ENCODE assay signal across 8 cellular contexts in the genomic region with DNA sequence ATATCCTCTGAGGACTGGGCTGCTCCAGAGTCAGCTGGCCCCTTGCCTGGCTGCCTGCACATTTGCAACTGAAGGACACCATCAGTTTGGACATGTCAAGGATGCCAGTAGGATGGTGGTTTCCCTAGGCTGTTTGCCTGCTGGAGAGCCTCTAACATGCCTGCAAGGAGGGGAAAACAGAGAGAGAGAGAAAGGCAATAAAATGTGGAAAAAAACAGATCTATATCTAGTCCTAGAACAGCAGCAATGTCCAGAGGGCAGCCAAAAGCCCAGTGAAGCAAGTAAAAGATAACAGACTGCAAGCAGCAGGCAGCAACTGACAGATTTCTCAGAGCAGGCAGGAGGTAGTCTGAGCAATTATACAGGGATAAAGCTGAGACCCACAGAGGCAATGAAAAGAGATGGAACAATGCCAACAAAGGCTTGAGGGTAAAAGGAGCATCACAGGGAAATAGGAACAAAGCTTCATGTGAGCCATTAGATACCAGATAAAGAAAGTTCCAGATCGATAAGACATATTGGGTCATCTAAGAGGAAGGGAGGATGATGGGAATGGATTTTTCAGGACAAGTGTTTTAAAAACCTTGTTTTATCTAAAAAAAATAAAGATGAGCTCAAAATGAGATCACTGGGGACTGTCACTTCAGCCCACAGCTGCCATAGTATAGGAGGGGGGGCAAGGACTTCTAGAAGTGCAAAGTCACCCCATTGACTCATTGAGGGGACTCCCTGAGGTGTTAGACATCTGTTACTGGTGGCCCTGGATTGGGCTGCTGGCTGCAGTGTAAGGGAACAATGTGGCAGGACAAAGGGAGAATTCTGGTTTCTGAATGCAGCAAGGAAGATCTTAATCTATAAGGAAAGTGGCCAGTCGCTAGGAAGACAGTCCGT. TPM values are rescaled to one million over a fixed set of nuclear protein-coding genes. Genes with fewer than 3 reads are reported as not detected.
DNase-seq lines count a peak whose midpoint lies in the region; ATAC-seq and TF ChIP-seq lines count a peak whose summit lies in the region.

No MANE protein-coding gene starts in this region.

- no peak overlapping the region for H4K12ac ChIP-seq in trophoblast cell (ENCODE audit: low read depth, low read length)

- H4K91ac ChIP-seq in trophoblast cell (ENCODE audit: low read depth, low read length), result no peak overlapping the region

- no peak overlapping the region for H3K27ac ChIP-seq in colonic mucosa
- peak overlapping the region; percentile 51 for H3K27ac ChIP-seq in trophoblast cell (ENCODE audit: low read depth, low read length)

- no peak overlapping the region for H3K14ac ChIP-seq in trophoblast cell (ENCODE audit: low read length)

- H3K4me3 ChIP-seq in colonic mucosa (no peak overlapping the region), trophoblast cell (ENCODE audit: low read depth, low read length) (no peak overlapping the region)

- H2BK120ac ChIP-seq in trophoblast cell (ENCODE audit: insufficient read depth, low read length, poor library complexity), result no peak overlapping the region

- H3K23ac ChIP-seq in trophoblast cell (ENCODE audit: low read length), result no peak overlapping the region

- no peak overlapping the region for H2AFZ ChIP-seq in trophoblast cell (ENCODE audit: insufficient read depth, low read length, poor library complexity)

- no peaks in the 10 kb centered on the region for H3K79me2 ChIP-seq in trophoblast cell (ENCODE audit: control insufficient read depth, insufficient read depth, low read length, poor library complexity)

- H3K4me2 ChIP-seq in trophoblast cell (ENCODE audit: low read length), result no peak overlapping the region

- H3K36me3 ChIP-seq in colonic mucosa (no peaks in the 10 kb centered on the region), trophoblast cell (ENCODE audit: control insufficient read depth in 1 of 2, insufficient read depth in 2 of 2, low read length in 2 of 2) (no peaks in the 10 kb centered on the region)

- no peak for TF ChIP-seq CTCF in colonic mucosa (IDR thresholded peaks at IDR 0.05)

- no peak overlapping the region for H2BK5ac ChIP-seq in trophoblast cell (ENCODE audit: low read depth, low read length, poor library complexity)

- H2AK5ac ChIP-seq in trophoblast cell (ENCODE audit: low read length), result no peak overlapping the region

- no peak for ATAC-seq in HG03095 (IDR thresholded peaks at IDR 0.05; ENCODE audit: unreplicated experiment)

- peak; percentile 95 for DNase-seq in G401 (ENCODE audit: low spot score)
- peak; percentile 57 for DNase-seq in NCI-H2196 (lab: John Stamatoyannopoulos, UW; ENCODE audit: unreplicated experiment)
- DNase-seq in colonic mucosa, result peak; percentile 48
- DNase-seq in trophoblast cell, result peak in 1 of 2 donors; percentile 19
- no peak for DNase-seq in dedifferentiated amniotic fluid mesenchymal stem cell (ENCODE audit: extremely low spot score)
- no peak for DNase-seq in amygdala (lab: John Stamatoyannopoulos, UW)
- no peak for DNase-seq in hippocampal formation (lab: John Stamatoyannopoulos, UW)

- H3K9ac ChIP-seq in colonic mucosa (ENCODE audit: low read depth in 2 of 2, low read length in 2 of 2) (peak overlapping the region in 1 of 2 donors; percentile 30), trophoblast cell (ENCODE audit: low read length) (no peak overlapping the region)

- no peak overlapping the region for H3K18ac ChIP-seq in trophoblast cell (ENCODE audit: low read length)

- no peak overlapping the region for H3K4ac ChIP-seq in trophoblast cell (ENCODE audit: low read depth, low read length)

- in situ Hi-C loops in G401 (cut with HindIII; ENCODE audit: low sequenced_read_pairs), result no loop called here

- no peaks in the 10 kb centered on the region for H3K27me3 ChIP-seq in colonic mucosa
- no peaks in the 10 kb centered on the region for H3K27me3 ChIP-seq in trophoblast cell (ENCODE audit: insufficient read depth, low read length)

- no peak overlapping the region for H2BK12ac ChIP-seq in trophoblast cell (ENCODE audit: low read length)

- H4K8ac ChIP-seq in trophoblast cell (ENCODE audit: low read depth, low read length), result no peak overlapping the region

- WGBS in trophoblast cell (ENCODE audit: extremely low coverage, insufficient coverage, insufficient read length), result no CpG with 5 or more reads among the region's 3 CpGs

- no peaks in the 10 kb centered on the region for H3K79me1 ChIP-seq in trophoblast cell (ENCODE audit: low read length)

- H3K9me3 ChIP-seq in colonic mucosa, result no peaks in the 10 kb centered on the region
- no peaks in the 10 kb centered on the region for H3K9me3 ChIP-seq in trophoblast cell (ENCODE audit: insufficient read depth, low read depth, low read length)

- peaks cover 6% of the 10 kb centered on the region for H3K4me1 ChIP-seq in colonic mucosa
- peaks cover 6 to 14% of the 10 kb centered on the region in 2 experiments for H3K4me1 ChIP-seq in trophoblast cell (ENCODE audit: control insufficient read depth in 1 of 2, insufficient read depth in 2 of 2, low read length in 2 of 2)

- intact Hi-C loops in colonic mucosa (cut with DNase I), result no loop called here

RNA-seq across cellular contexts. Expression of gene GADD45A, which starts 38.6 kb away (rescaled TPM):
- 4.6 and 5.5 TPM in 2 replicates for total RNA-seq in G401 (2014; rRNA removed; shearing (Covaris generic))
- 10 to 100 TPM; 29.0 to 29.4 TPM for total RNA-seq in colonic mucosa
- polyA plus RNA-seq in trophoblast cell (2013), result 81.0 and 84.6 TPM in 2 replicates

Comparison
In these comparisons a context has a peak if more than half of its experiments do, and no peak if none do; other contexts are left out.
1. DNase-seq: peak in G401 (single experiment), NCI-H2196 (single experiment) and colonic mucosa (single experiment); none in dedifferentiated amniotic fluid mesenchymal stem cell (single experiment), amygdala (0 of 56) and hippocampal formation (0 of 2).